10 cellular contexts compared by ENCODE assay signal in genomic region chr10:131726460-131726861, GRCh38.
DNase-seq lines count a peak whose midpoint lies in the region; ATAC-seq and TF ChIP-seq lines count a peak whose summit lies in the region.
"Had no signal": no experiment of that assay in that cellular context is flagged by ENCODE, and none has a peak within 500 bp of the region (broad histone marks: within the 10 kb centered on the region; RNA-seq: fewer than 3 reads in every experiment).

No MANE protein-coding gene starts in this region.

- H3K27me3 ChIP-seq in esophagus muscularis mucosa, result no peaks in the 10 kb centered on the region

- no peak overlapping the region for H3K27ac ChIP-seq in esophagus muscularis mucosa (replicated peaks in 1 of 4)

- WGBS in esophagus muscularis mucosa, result 15% methylated on average over 16 of the region's 20 CpGs

- no peaks in the 10 kb centered on the region for H3K36me3 ChIP-seq in esophagus muscularis mucosa

- H3K9me3 ChIP-seq in esophagus muscularis mucosa, result no peaks in the 10 kb centered on the region

- H3K4me1 Mint-ChIP-seq in nephron progenitor cell (peaks cover 73% of the 10 kb centered on the region), immature natural killer cell (peaks cover 0 to 4% of the 10 kb centered on the region in 2 donors)

- peak overlapping the region; percentile 26 to 36 (median 30) for H3K4me3 ChIP-seq in esophagus muscularis mucosa

- H3K36me3 Mint-ChIP-seq in nephron progenitor cell (ENCODE audit: low read depth) (no peaks in the 10 kb centered on the region), immature natural killer cell (no peaks in the 10 kb centered on the region)
- H3K36me3 Mint-ChIP-seq: CD8-positive, alpha-beta T cell had no signal

- H3K9me3 Mint-ChIP-seq in nephron progenitor cell (no peaks in the 10 kb centered on the region), immature natural killer cell (peaks cover 0 to 3% (median 0%) of the 10 kb centered on the region in 6 donors)
- H3K9me3 Mint-ChIP-seq: CD8-positive, alpha-beta T cell had no signal

- TF ChIP-seq EP300 in esophagus muscularis mucosa (IDR thresholded peaks at IDR 0.05), result no peak

- intact Hi-C loops in esophagus muscularis mucosa (cut with DNase I), result no loop called here

- peak; percentile 14 for DNase-seq in stimulated activated CD4-positive, alpha-beta T cell treated with anti-CD3 and anti-CD28 coated beads, Interleukin-15, amount 100 ng/mL, for 24 hours
- no peak for DNase-seq in stimulated activated CD4-positive, alpha-beta T cell treated with anti-CD3 and anti-CD28 coated beads, Interleukin-4, amount 100 ng/mL, for 1 hour
- DNase-seq in esophagus muscularis mucosa (ENCODE audit: extremely low spot score), result no peak
- peak; percentile 57 for DNase-seq in nephron progenitor cell
- no peak for DNase-seq in GM19240 (ENCODE audit: insufficient read length, low spot score)
- no peak for DNase-seq in immature natural killer cell
- no peak for DNase-seq in GM03348 (ENCODE audit: low spot score)
- DNase-seq: cortex of kidney had no signal

- peaks cover 0 to 15% (median 13%) of the 10 kb centered on the region in 4 donors for H3K4me1 ChIP-seq in esophagus muscularis mucosa

- H3K4me3 Mint-ChIP-seq in nephron progenitor cell (no peak overlapping the region), immature natural killer cell (peak overlapping the region in 1 of 5 donors; percentile 38)
- H3K4me3 Mint-ChIP-seq: CD8-positive, alpha-beta T cell had no signal

- H3K27ac Mint-ChIP-seq in nephron progenitor cell (peak overlapping the region; percentile 48), immature natural killer cell (no peak overlapping the region)
- H3K27ac Mint-ChIP-seq: CD8-positive, alpha-beta T cell had no signal

- peaks cover 19% of the 10 kb centered on the region for H3K27me3 Mint-ChIP-seq in nephron progenitor cell (ENCODE audit: low read depth, poor library complexity)
- peaks cover 0 to 4% (median 2%) of the 10 kb centered on the region in 3 donors for H3K27me3 Mint-ChIP-seq in immature natural killer cell (ENCODE audit: low read depth in 3 of 3)

- TF ChIP-seq CTCF in esophagus muscularis mucosa (IDR thresholded peaks at IDR 0.05), result no peak
- TF ChIP-seq CTCF in nephron progenitor cell (IDR thresholded peaks at IDR 0.05), result no peak

- no peak for TF ChIP-seq POLR2A in esophagus muscularis mucosa (IDR thresholded peaks at IDR 0.05; ENCODE audit: low read depth)

- no peak for ATAC-seq in GM21423 (IDR thresholded peaks at IDR 0.05; ENCODE audit: unreplicated experiment)
- ATAC-seq: CD8-positive, alpha-beta T cell had no signal

Comparison
In these comparisons a context has a peak if more than half of its experiments do, and no peak if none do; other contexts are left out.
1. DNase-seq: peak in stimulated activated CD4-positive, alpha-beta T cell treated with anti-CD3 and anti-CD28 coated beads, Interleukin-15, amount 100 ng/mL, for 24 hours (single experiment) and nephron progenitor cell (single experiment); none in stimulated activated CD4-positive, alpha-beta T cell treated with anti-CD3 and anti-CD28 coated beads, Interleukin-4, amount 100 ng/mL, for 1 hour (single experiment), esophagus muscularis mucosa (single experiment), GM19240 (single experiment), immature natural killer cell (0 of 3) and GM03348 (single experiment).